ENCODE assay signal across 1 cellular context in genomic region chr17:77425791-77426641, GRCh38.
TF ChIP-seq lines count a peak whose summit lies in the region.

No MANE protein-coding gene starts in this region.

TF ChIP-seq in K562, 482 proteins besides CTCF, POLR2A, EP300 and RAD21 (continued from another document and continues in another):
- TF ChIP-seq, protein P1, sequence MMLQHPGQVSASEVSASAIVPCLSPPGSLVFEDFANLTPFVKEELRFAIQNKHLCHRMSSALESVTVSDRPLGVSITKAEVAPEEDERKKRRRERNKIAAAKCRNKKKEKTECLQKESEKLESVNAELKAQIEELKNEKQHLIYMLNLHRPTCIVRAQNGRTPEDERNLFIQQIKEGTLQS (IDR thresholded peaks at IDR 0.05), result peak; percentile 86
- TF ChIP-seq, protein P1 (CRISPR knock-in tag; conservative IDR thresholded peaks at IDR 0.05), result no peak
- TF ChIP-seq TAF1 (IDR thresholded peaks at IDR 0.05; ENCODE audit: control insufficient read depth, extremely low read depth, insufficient read depth, low read length, severe bottlenecking), result no peak
- no peak for TF ChIP-seq NR1H2 (CRISPR knock-in tag; IDR thresholded peaks at IDR 0.05)
- TF ChIP-seq KAT7 (CRISPR knock-in tag; IDR thresholded peaks at IDR 0.05; ENCODE audit: borderline replicate concordance), result no peak
- no peak for TF ChIP-seq IRF9 (tag; IDR thresholded peaks at IDR 0.05)
- TF ChIP-seq TAF7 (tag; IDR thresholded peaks at IDR 0.05), result no peak
- no peak for TF ChIP-seq BHLHE40 (IDR thresholded peaks at IDR 0.05; ENCODE audit: low read length)
- TF ChIP-seq COPS2 (conservative IDR thresholded peaks at IDR 0.05), result no peak
- TF ChIP-seq POLR2G (IDR thresholded peaks at IDR 0.05; ENCODE audit: low read depth, low read length), result 0 out of 2 replicates have a peak, but pooled peaks have one; percentile 28
- TF ChIP-seq, protein P2, sequence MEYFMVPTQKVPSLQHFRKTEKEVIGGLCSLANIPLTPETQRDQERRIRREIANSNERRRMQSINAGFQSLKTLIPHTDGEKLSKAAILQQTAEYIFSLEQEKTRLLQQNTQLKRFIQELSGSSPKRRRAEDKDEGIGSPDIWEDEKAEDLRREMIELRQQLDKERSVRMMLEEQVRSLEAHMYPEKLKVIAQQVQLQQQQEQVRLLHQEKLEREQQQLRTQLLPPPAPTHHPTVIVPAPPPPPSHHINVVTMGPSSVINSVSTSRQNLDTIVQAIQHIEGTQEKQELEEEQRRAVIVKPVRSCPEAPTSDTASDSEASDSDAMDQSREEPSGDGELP (CRISPR knock-in tag; IDR thresholded peaks at IDR 0.05; ENCODE audit: borderline replicate concordance), result no peak
- peak; percentile 61 for TF ChIP-seq FOSL1 (tag; conservative IDR thresholded peaks at IDR 0.05)
- TF ChIP-seq CEBPZ (IDR thresholded peaks at IDR 0.05; ENCODE audit: borderline replicate concordance, low read depth, low read length), result no peak
- no peak for TF ChIP-seq NR2C2 (CRISPR knock-in tag; IDR thresholded peaks at IDR 0.05)
- TF ChIP-seq NR2C2 (tag; IDR thresholded peaks at IDR 0.05), result 0 out of 2 replicates have a peak, but pooled peaks have one; percentile 16
- TF ChIP-seq, protein P3, sequence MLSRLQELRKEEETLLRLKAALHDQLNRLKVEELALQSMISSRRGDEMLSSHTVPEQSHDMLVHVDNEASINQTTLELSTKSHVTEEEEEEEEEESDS (CRISPR knock-in tag; IDR thresholded peaks at IDR 0.05), result no peak
- no peak for TF ChIP-seq HBP1 (CRISPR knock-in tag; IDR thresholded peaks at IDR 0.05)
- peak; percentile 26; the same call in 1 of the 2 replicates for TF ChIP-seq ATF7 (IDR thresholded peaks at IDR 0.05)
- no peak for TF ChIP-seq POLR3G (IDR thresholded peaks at IDR 0.05; ENCODE audit: extremely low read depth, insufficient read length, insufficient replicate concordance)
- TF ChIP-seq, protein P4, sequence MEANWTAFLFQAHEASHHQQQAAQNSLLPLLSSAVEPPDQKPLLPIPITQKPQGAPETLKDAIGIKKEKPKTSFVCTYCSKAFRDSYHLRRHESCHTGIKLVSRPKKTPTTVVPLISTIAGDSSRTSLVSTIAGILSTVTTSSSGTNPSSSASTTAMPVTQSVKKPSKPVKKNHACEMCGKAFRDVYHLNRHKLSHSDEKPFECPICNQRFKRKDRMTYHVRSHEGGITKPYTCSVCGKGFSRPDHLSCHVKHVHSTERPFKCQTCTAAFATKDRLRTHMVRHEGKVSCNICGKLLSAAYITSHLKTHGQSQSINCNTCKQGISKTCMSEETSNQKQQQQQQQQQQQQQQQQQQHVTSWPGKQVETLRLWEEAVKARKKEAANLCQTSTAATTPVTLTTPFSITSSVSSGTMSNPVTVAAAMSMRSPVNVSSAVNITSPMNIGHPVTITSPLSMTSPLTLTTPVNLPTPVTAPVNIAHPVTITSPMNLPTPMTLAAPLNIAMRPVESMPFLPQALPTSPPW (CRISPR knock-in tag; IDR thresholded peaks at IDR 0.05), result peak; percentile 16; the same call in 1 of the 2 replicates
- peak in 1 of 2 experiments; percentile 77; a peak in 2 of 4 replicates for TF ChIP-seq RCOR1 (IDR thresholded peaks at IDR 0.05; ENCODE audit: borderline replicate concordance in 1 of 2, low read depth in 2 of 2, low read length in 2 of 2)
- TF ChIP-seq SRSF9 (IDR thresholded peaks at IDR 0.05; ENCODE audit: borderline replicate concordance, low read depth, low read length), result no peak
- no peak for TF ChIP-seq ESRRA (IDR thresholded peaks at IDR 0.05; ENCODE audit: borderline replicate concordance, low read depth)
- peak; percentile 87 for TF ChIP-seq NFE2 (IDR thresholded peaks at IDR 0.05; ENCODE audit: low read depth)
- no peak for TF ChIP-seq STAT5B (CRISPR knock-in tag; IDR thresholded peaks at IDR 0.05)
- no peak for TF ChIP-seq E2F4 (CRISPR knock-in tag; IDR thresholded peaks at IDR 0.05; ENCODE audit: low read depth)
- TF ChIP-seq SREBF2 (CRISPR knock-in tag; IDR thresholded peaks at IDR 0.05), result no peak
- TF ChIP-seq MAFG (tag; conservative IDR thresholded peaks at IDR 0.05), result peak; percentile 39; the same call in 1 of the 2 replicates
- peak; percentile 76 for TF ChIP-seq ZNF316 (IDR thresholded peaks at IDR 0.05)
- TF ChIP-seq, protein P5, sequence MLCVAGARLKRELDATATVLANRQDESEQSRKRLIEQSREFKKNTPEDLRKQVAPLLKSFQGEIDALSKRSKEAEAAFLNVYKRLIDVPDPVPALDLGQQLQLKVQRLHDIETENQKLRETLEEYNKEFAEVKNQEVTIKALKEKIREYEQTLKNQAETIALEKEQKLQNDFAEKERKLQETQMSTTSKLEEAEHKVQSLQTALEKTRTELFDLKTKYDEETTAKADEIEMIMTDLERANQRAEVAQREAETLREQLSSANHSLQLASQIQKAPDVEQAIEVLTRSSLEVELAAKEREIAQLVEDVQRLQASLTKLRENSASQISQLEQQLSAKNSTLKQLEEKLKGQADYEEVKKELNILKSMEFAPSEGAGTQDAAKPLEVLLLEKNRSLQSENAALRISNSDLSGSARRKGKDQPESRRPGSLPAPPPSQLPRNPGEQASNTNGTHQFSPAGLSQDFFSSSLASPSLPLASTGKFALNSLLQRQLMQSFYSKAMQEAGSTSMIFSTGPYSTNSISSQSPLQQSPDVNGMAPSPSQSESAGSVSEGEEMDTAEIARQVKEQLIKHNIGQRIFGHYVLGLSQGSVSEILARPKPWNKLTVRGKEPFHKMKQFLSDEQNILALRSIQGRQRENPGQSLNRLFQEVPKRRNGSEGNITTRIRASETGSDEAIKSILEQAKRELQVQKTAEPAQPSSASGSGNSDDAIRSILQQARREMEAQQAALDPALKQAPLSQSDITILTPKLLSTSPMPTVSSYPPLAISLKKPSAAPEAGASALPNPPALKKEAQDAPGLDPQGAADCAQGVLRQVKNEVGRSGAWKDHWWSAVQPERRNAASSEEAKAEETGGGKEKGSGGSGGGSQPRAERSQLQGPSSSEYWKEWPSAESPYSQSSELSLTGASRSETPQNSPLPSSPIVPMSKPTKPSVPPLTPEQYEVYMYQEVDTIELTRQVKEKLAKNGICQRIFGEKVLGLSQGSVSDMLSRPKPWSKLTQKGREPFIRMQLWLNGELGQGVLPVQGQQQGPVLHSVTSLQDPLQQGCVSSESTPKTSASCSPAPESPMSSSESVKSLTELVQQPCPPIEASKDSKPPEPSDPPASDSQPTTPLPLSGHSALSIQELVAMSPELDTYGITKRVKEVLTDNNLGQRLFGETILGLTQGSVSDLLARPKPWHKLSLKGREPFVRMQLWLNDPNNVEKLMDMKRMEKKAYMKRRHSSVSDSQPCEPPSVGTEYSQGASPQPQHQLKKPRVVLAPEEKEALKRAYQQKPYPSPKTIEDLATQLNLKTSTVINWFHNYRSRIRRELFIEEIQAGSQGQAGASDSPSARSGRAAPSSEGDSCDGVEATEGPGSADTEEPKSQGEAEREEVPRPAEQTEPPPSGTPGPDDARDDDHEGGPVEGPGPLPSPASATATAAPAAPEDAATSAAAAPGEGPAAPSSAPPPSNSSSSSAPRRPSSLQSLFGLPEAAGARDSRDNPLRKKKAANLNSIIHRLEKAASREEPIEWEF (CRISPR knock-in tag; IDR thresholded peaks at IDR 0.05), result no peak
- no peak for TF ChIP-seq ZNF444 (CRISPR knock-in tag; IDR thresholded peaks at IDR 0.05)
- TF ChIP-seq MAZ (CRISPR knock-in tag; conservative IDR thresholded peaks at IDR 0.05 in 1 of 2, IDR thresholded peaks at IDR 0.05 in 1 of 2), result no peak
- TF ChIP-seq C11orf30 (IDR thresholded peaks at IDR 0.05; ENCODE audit: low read depth), result peak; percentile 85
- TF ChIP-seq RFX7 (CRISPR knock-in tag; IDR thresholded peaks at IDR 0.05), result no peak
- peak; percentile 58; the same call in 1 of the 2 replicates for TF ChIP-seq MAFK (IDR thresholded peaks at IDR 0.05; ENCODE audit: low read length)
- TF ChIP-seq, protein P6, sequence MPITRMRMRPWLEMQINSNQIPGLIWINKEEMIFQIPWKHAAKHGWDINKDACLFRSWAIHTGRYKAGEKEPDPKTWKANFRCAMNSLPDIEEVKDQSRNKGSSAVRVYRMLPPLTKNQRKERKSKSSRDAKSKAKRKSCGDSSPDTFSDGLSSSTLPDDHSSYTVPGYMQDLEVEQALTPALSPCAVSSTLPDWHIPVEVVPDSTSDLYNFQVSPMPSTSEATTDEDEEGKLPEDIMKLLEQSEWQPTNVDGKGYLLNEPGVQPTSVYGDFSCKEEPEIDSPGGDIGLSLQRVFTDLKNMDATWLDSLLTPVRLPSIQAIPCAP (CRISPR knock-in tag; IDR thresholded peaks at IDR 0.05; ENCODE audit: borderline replicate concordance), result no peak
- TF ChIP-seq ZNF449 (CRISPR knock-in tag; IDR thresholded peaks at IDR 0.05), result no peak
- TF ChIP-seq FOS (IDR thresholded peaks at IDR 0.05; ENCODE audit: extremely low read depth, insufficient read length), result no peak
- peak; percentile 90 for TF ChIP-seq JUND (IDR thresholded peaks at IDR 0.05; ENCODE audit: borderline replicate concordance, low read depth, low read length)
- peak; percentile 76; the same call in 1 of the 3 replicates for TF ChIP-seq JUND (tag; IDR thresholded peaks at IDR 0.05; ENCODE audit: borderline replicate concordance, low read depth, low read length)
- no peak for TF ChIP-seq BACH1 (tag; IDR thresholded peaks at IDR 0.05)
- no peak for TF ChIP-seq ZNF431 (CRISPR knock-in tag; IDR thresholded peaks at IDR 0.05)
- TF ChIP-seq ZNF668 (CRISPR knock-in tag; IDR thresholded peaks at IDR 0.05), result no peak
- TF ChIP-seq HDAC3 (IDR thresholded peaks at IDR 0.05; ENCODE audit: borderline replicate concordance, partially characterized antibody), result no peak
- no peak for TF ChIP-seq FOXO4 (CRISPR knock-in tag; IDR thresholded peaks at IDR 0.05)
